Comparison of ENCODE assay signal across 8 cellular contexts in the genomic region with DNA sequence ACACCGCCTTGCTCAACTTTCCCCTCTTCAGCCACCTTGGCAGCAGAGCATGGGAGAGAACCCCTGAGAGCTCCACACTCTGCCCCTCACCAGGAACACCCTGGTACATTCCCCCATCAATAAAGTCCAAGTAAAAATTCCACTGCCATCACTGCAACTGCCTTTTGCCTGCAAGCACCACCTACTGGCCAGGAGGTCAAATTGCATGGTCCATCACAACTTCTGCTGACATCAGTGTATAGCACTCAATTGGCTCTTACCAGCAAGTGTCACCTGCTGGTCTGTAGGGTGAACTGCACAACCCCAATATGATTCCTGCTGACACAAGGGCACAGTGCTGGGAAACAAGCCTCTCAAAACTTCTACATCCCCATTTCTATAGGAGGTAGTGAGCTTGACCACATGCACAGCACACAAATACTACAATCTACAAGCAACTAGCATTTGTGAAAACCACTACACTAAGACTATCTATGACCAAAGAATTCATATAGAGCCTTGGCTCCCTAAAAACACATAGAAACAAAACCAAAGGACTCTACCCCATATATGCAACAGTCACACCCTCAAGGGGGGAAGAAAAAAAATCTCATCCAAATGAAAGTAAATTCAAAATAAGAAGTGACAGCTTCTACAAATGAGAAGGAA.
DNase-seq lines count a peak whose midpoint lies in the region; ATAC-seq and TF ChIP-seq lines count a peak whose summit lies in the region.

No MANE protein-coding gene starts in this region.

- no peak for ATAC-seq in HG02884 (IDR thresholded peaks at IDR 0.05; ENCODE audit: unreplicated experiment)

- TF ChIP-seq POLR2A in erythroblast (IDR thresholded peaks at IDR 0.05; ENCODE audit: low read length) (no peak), tibial nerve (IDR thresholded peaks at IDR 0.05) (no peak)

- no peaks in the 10 kb centered on the region for H3K36me3 ChIP-seq in tibial nerve

- H3K4me3 ChIP-seq in HL-60 (replicated peaks; ENCODE audit: insufficient read depth, low read length) (no peak overlapping the region), tibial nerve (no peak overlapping the region)

- peak; percentile 71 for TF ChIP-seq CTCF in HL-60 (IDR thresholded peaks at IDR 0.05; ENCODE audit: insufficient read depth, low read length)
- TF ChIP-seq CTCF in tibial nerve (IDR thresholded peaks at IDR 0.05), result peak in 1 of 5 experiments; percentile 9

- H3K9me3 ChIP-seq in tibial nerve, result peaks cover 0 to 8% (median 0%) of the 10 kb centered on the region in 4 donors

- H3K27ac ChIP-seq in HL-60 (replicated peaks), result no peak overlapping the region
- H3K27ac ChIP-seq in tibial nerve, result no peak overlapping the region

- H3K27me3 ChIP-seq in HL-60 (ENCODE audit: insufficient read depth, poor library complexity, severe bottlenecking), result no peaks in the 10 kb centered on the region
- peaks cover 0 to 3% of the 10 kb centered on the region in 2 donors for H3K27me3 ChIP-seq in tibial nerve

- no peaks in the 10 kb centered on the region for H3K4me1 ChIP-seq in tibial nerve

- TF ChIP-seq EP300 in tibial nerve (IDR thresholded peaks at IDR 0.05), result no peak

- WGBS in tibial nerve, 2 donors, result 80 to 88% methylated on average over 1 of the region's 1 CpG

- peak; percentile 75 for DNase-seq in activated effector memory CD4-positive, alpha-beta T cell treated with anti-CD3 and anti-CD28 coated beads, Interleukin-2, amount 50 U/mL, for 16 hours
- DNase-seq in activated effector memory CD4-positive, alpha-beta T cell treated with Interleukin-2 at 50 U/mL for 16 hours, result no peak
- DNase-seq in HL-60 (ENCODE audit: low read depth in 1 of 2, low spot score in 1 of 2) (peak; percentile 54 to 68), SW480 (ENCODE audit: low spot score) (peak; percentile 48), erythroblast (lab: John Stamatoyannopoulos, UW) (peak; percentile 82 to 83), tibial nerve (ENCODE audit: low spot score in 2 of 2) (no peak)
- peak; percentile 70 for DNase-seq in stimulated activated CD4-positive, alpha-beta T cell treated with anti-CD3 and anti-CD28 coated beads, Interleukin-15, amount 100 ng/mL, for 24 hours

Comparison
In these comparisons a context has a peak if more than half of its experiments do, and no peak if none do; other contexts are left out.
1. DNase-seq: peak in activated effector memory CD4-positive, alpha-beta T cell treated with anti-CD3 and anti-CD28 coated beads, Interleukin-2, amount 50 U/mL, for 16 hours (single experiment), HL-60 (2 of 2), SW480 (single experiment), erythroblast (2 of 2) and stimulated activated CD4-positive, alpha-beta T cell treated with anti-CD3 and anti-CD28 coated beads, Interleukin-15, amount 100 ng/mL, for 24 hours (single experiment); none in activated effector memory CD4-positive, alpha-beta T cell treated with Interleukin-2 at 50 U/mL for 16 hours (single experiment) and tibial nerve (0 of 2).